In the genomic region with DNA sequence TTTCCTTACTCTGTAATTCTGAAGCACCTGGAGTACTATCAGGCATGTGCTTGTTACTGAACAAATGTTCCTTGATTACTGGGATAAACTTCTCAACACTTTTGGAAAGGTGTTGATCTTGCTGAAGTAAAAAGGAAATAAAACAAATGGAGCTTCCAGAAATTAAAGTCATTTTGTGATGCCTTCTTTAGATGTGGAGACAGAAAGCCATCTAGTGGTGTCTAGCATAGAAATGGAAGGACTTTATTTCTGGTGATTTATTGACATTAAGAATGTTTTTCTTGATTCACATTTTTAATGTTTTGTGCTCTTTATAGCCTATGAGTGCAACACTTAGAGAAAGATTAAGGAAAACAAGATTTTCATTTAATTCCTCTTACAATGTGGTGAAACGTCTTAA, we compare ENCODE assay signal across 1 cellular context.
TF ChIP-seq lines count a peak whose summit lies in the region.

No MANE protein-coding gene starts in this region.

TF ChIP-seq in endothelial cell of umbilical vein, 7 proteins besides CTCF, POLR2A, EP300 and RAD21 (continued from another document):
- TF ChIP-seq, protein P1, sequence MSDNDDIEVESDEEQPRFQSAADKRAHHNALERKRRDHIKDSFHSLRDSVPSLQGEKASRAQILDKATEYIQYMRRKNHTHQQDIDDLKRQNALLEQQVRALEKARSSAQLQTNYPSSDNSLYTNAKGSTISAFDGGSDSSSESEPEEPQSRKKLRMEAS (IDR thresholded peaks at IDR 0.05; ENCODE audit: insufficient read depth, insufficient read length): no peak
- TF ChIP-seq FOS (IDR thresholded peaks at IDR 0.05; ENCODE audit: borderline replicate concordance, insufficient read depth, low read length) (no peak), GATA2 (IDR thresholded peaks at IDR 0.05; ENCODE audit: insufficient read depth, insufficient read length, low read depth, low read length) (no peak), MYC (IDR thresholded peaks at IDR 0.05; ENCODE audit: low read depth, low read length) (no peak), POLR2AphosphoS5 (IDR thresholded peaks at IDR 0.05; ENCODE audit: insufficient read depth, low read depth, low read length) (no peak), JUN (IDR thresholded peaks at IDR 0.05; ENCODE audit: borderline replicate concordance, insufficient read depth, insufficient read length, low read depth) (no peak)
